In genomic region chr2:95992102-95992501, GRCh38 we compare ENCODE assay signal across 7 cellular contexts. TPM values are rescaled to one million over a fixed set of nuclear protein-coding genes. Genes with fewer than 3 reads are reported as not detected.
A peak's percentile ranks its signal among the peaks of the same experiment; 100 is the strongest.
DNase-seq lines count a peak whose midpoint lies in the region; ATAC-seq and TF ChIP-seq lines count a peak whose summit lies in the region.
"Not testable (repeated sequence)": the region's sequence is repeated elsewhere in the genome, so short reads cannot be mapped to it uniquely, and the experiment has no call there.

No MANE protein-coding gene starts in this region.

- H3K4me3 Mint-ChIP-seq in activated CD8-positive, alpha-beta T cell treated with anti-CD3 and anti-CD28 coated beads for 36 hours, result peak overlapping the region; percentile 74

- CTCF ChIA-PET in activated CD8-positive, alpha-beta T cell treated with anti-CD3 and anti-CD28 coated beads for 36 hours (lab: Charles Lee), result interaction anchor here (0.6 to 2.9 kb wide), 37 partner anchors 9 to 769 kb away, joined by 3 to 34 read pairs (median 4); partner anchors contain the start of genes ADRA2B, ASTL, NCAPH and STARD7

- H3K36me3 ChIP-seq in HUES6 (ENCODE audit: control insufficient read depth, insufficient read depth, low read length); prostate gland: not testable (repeated sequence)

- H3K9ac ChIP-seq in HUES6 (ENCODE audit: low read length), result peak overlapping the region; percentile 74

- POLR2A ChIA-PET in activated CD8-positive, alpha-beta T cell treated with anti-CD3 and anti-CD28 coated beads for 36 hours (lab: Charles Lee), result interaction anchor here (1.1 to 2.0 kb wide), 3 partner anchors 125 to 172 kb away, joined by 3 to 5 read pairs (median 4); no protein-coding TSS in a partner anchor

- not testable (repeated sequence) for H3K27me3 ChIP-seq in HUES6 (ENCODE audit: control insufficient read depth, insufficient read depth, low read length); prostate gland (replicated peaks; ENCODE audit: insufficient read depth)

- not testable (repeated sequence) for H3K9me3 ChIP-seq in HUES6 (ENCODE audit: control insufficient read depth, insufficient read depth, low read depth, low read length); iPS-18c (ENCODE audit: control insufficient read depth, insufficient read depth, low read length); prostate gland

- not testable (repeated sequence) for H3K36me3 Mint-ChIP-seq in activated CD8-positive, alpha-beta T cell treated with anti-CD3 and anti-CD28 coated beads for 36 hours (ENCODE audit: low read depth)

- peak overlapping the region; percentile 83 for H3K27ac Mint-ChIP-seq in activated CD8-positive, alpha-beta T cell treated with anti-CD3 and anti-CD28 coated beads for 36 hours

- DNase-seq in activated CD8-positive, alpha-beta T cell treated with anti-CD3 and anti-CD28 coated beads for 36 hours, result peak; percentile 52
- not testable (repeated sequence) for DNase-seq in prostate gland (ENCODE audit: low spot score)

- not testable (repeated sequence) for TF ChIP-seq CTCF in activated CD8-positive, alpha-beta T cell treated with anti-CD3 and anti-CD28 coated beads for 36 hours (IDR thresholded peaks at IDR 0.05); prostate gland (IDR thresholded peaks at IDR 0.05)

- peaks cover 16% of the 10 kb centered on the region for H3K27me3 Mint-ChIP-seq in activated CD8-positive, alpha-beta T cell treated with anti-CD3 and anti-CD28 coated beads for 36 hours

- not testable (repeated sequence) for TF ChIP-seq POLR2A in prostate gland (IDR thresholded peaks at IDR 0.05)

- H3K4me3 ChIP-seq in HUES6 (ENCODE audit: low read depth, low read length), result peak overlapping the region; percentile 84
- peak overlapping the region; percentile 68; the same call in 1 of the 2 replicates for H3K4me3 ChIP-seq in iPS-18c (ENCODE audit: insufficient read depth, low read depth, low read length)
- H3K4me3 ChIP-seq in prostate gland, result peak overlapping the region; percentile 47 to 49

- no CpG with 5 or more reads among the region's 39 CpGs for WGBS in prostate gland

- not testable (repeated sequence) for H3K27ac ChIP-seq in HUES6 (ENCODE audit: low read depth, low read length)
- H3K27ac ChIP-seq in cingulate gyrus (ENCODE audit: low read depth, low read length) (peak overlapping the region; percentile 94), prostate gland (peak overlapping the region; percentile 78 to 80)

- H3K4me1 ChIP-seq in HUES6 (ENCODE audit: control insufficient read depth, insufficient read depth, low read length); prostate gland (replicated peaks): not testable (repeated sequence)

- not testable (repeated sequence) for H3K9me3 Mint-ChIP-seq in activated CD8-positive, alpha-beta T cell treated with anti-CD3 and anti-CD28 coated beads for 36 hours

- not testable (repeated sequence) for H3K4me1 Mint-ChIP-seq in activated CD8-positive, alpha-beta T cell treated with anti-CD3 and anti-CD28 coated beads for 36 hours (ENCODE audit: low read depth)

- intact Hi-C loops in activated CD8-positive, alpha-beta T cell treated with anti-CD3 and anti-CD28 coated beads for 36 hours (cut with micrococcal nuclease), result not testable (repeated sequence)
- intact Hi-C loops in prostate gland (cut with DNase I), result loop anchor here (2.0 kb wide), 1 partner anchor 125 kb away; the partner anchor contains the start of gene ADRA2B

- ATAC-seq in GM18870 (IDR thresholded peaks at IDR 0.05; ENCODE audit: unreplicated experiment), result peak; percentile 18
- peak; percentile 39 for ATAC-seq in HG02610 (IDR thresholded peaks at IDR 0.05; ENCODE audit: unreplicated experiment)
- peak; percentile 48 for ATAC-seq in activated CD8-positive, alpha-beta T cell treated with anti-CD3 and anti-CD28 coated beads for 36 hours

RNA-seq across cellular contexts. Expression of gene ANKRD36C, which starts 0.5 kb away (rescaled TPM):
- total RNA-seq in activated CD8-positive, alpha-beta T cell treated with anti-CD3 and anti-CD28 coated beads for 36 hours, result 10 to 100 TPM; 37.4 to 41.5 TPM
- total RNA-seq in prostate gland, result 100 to 1,000 TPM in 1 of 2 donors, 10 to 100 TPM in 1; 18.9 to 137 TPM

RNA-seq across cellular contexts. Expression of gene GPAT2, which starts 42.6 kb away (rescaled TPM):
- 10 to 100 TPM in 1 of 2 experiments, 1 to 10 TPM in 1; 9.7 to 10.2 TPM for total RNA-seq in activated CD8-positive, alpha-beta T cell treated with anti-CD3 and anti-CD28 coated beads for 36 hours
- total RNA-seq in prostate gland, result 10 to 100 TPM in 1 of 2 donors, under 1 TPM in 1; 0.96 to 19.5 TPM
